Comparison of ENCODE assay signal across 11 cellular contexts in genomic region chr18:62289047-62289446, GRCh38. TPM values are rescaled to one million over a fixed set of nuclear protein-coding genes. Genes with fewer than 3 reads are reported as not detected.
DNase-seq lines count a peak whose midpoint lies in the region; ATAC-seq and TF ChIP-seq lines count a peak whose summit lies in the region.
"Had no signal": no experiment of that assay in that cellular context is flagged by ENCODE, and none has a peak within 500 bp of the region (broad histone marks: within the 10 kb centered on the region; RNA-seq: fewer than 3 reads in every experiment).

No MANE protein-coding gene starts in this region.

- no peak for TF ChIP-seq POLR2A in adrenal gland (IDR thresholded peaks at IDR 0.05)

- no peak overlapping the region for H2AFZ ChIP-seq in MM.1S (ENCODE audit: low read length)

- peak; percentile 8 for DNase-seq in GM12864 (ENCODE audit: low read depth)
- DNase-seq in astrocyte of the spinal cord (ENCODE audit: low read depth, low spot score) = peak; percentile 2
- no peak for DNase-seq in AML-193 (lab: John Stamatoyannopoulos, UW)
- no peak for DNase-seq in MM.1S
- DNase-seq in adrenal gland = no peak
- DNase-seq in HAP-1 (ENCODE audit: low spot score in 2 of 2) = no peak
- DNase-seq: Calu3, cerebellar nuclear complex, NCI-H82 had no signal

- no peak for TF ChIP-seq CTCF in GM12864 (IDR thresholded peaks at IDR 0.05; ENCODE audit: low read depth, low read length, missing control alignments)
- TF ChIP-seq CTCF in astrocyte of the spinal cord (IDR thresholded peaks at IDR 0.05; ENCODE audit: low read depth, low read length) = no peak
- no peak for TF ChIP-seq CTCF in MM.1S (IDR thresholded peaks at IDR 0.05; ENCODE audit: low read length)
- no peak for TF ChIP-seq CTCF in adrenal gland (IDR thresholded peaks at IDR 0.05)

- no peaks in the 10 kb centered on the region for H3F3A ChIP-seq in MM.1S (ENCODE audit: insufficient read depth, low read length)

- in situ Hi-C loops in astrocyte of the spinal cord (cut with HindIII; ENCODE audit: low sequenced_read_pairs) = no loop called here
- in situ Hi-C loops in HAP-1 (cut with MboI; ENCODE audit: low sequenced_read_pairs) = no loop called here

- no peaks in the 10 kb centered on the region for H4K20me1 ChIP-seq in MM.1S (ENCODE audit: insufficient read depth, low read length)

- H3K9me3 ChIP-seq in MM.1S (replicated peaks; ENCODE audit: insufficient read depth, low read length) (no peaks in the 10 kb centered on the region), adrenal gland (replicated peaks in 1 of 3) (no peaks in the 10 kb centered on the region), HAP-1 (no peaks in the 10 kb centered on the region)

- H3K36me3 ChIP-seq in MM.1S (replicated peaks; ENCODE audit: insufficient read depth, low read length) (0 out of 2 replicates have a peak, but pooled peaks cover 2% of the 10 kb centered on the region), adrenal gland (replicated peaks in 1 of 2) (peaks cover 0 to 9% of the 10 kb centered on the region in 2 donors), HAP-1 (replicated peaks) (peaks cover 3% of the 10 kb centered on the region; the same call in 1 of the 2 replicates)

- no peak overlapping the region for H3K27ac ChIP-seq in MM.1S (ENCODE audit: low read length)
- no peak overlapping the region for H3K27ac ChIP-seq in adrenal gland

- WGBS in adrenal gland, 4 donors = 86 to 95% (median 95%) methylated on average over 2 of the region's 2 CpGs

- ATAC-seq in GM19043 (IDR thresholded peaks at IDR 0.05; ENCODE audit: low read depth, unreplicated experiment) (peak; percentile 49), HG03039 (IDR thresholded peaks at IDR 0.05; ENCODE audit: unreplicated experiment) (peak; percentile 63)

- H3K79me2 ChIP-seq in MM.1S (ENCODE audit: low read length) = no peaks in the 10 kb centered on the region

- H3K4me2 ChIP-seq in MM.1S (ENCODE audit: low read depth, low read length) = no peak overlapping the region

- H3K9ac ChIP-seq in MM.1S (ENCODE audit: low read length) = no peak overlapping the region

- H3K27me3 ChIP-seq in MM.1S (replicated peaks; ENCODE audit: insufficient read depth, low read length) (no peaks in the 10 kb centered on the region), adrenal gland (no peaks in the 10 kb centered on the region), HAP-1 (ENCODE audit: low read depth) (no peaks in the 10 kb centered on the region)

- no peaks in the 10 kb centered on the region for H3K9me2 ChIP-seq in MM.1S (replicated peaks; ENCODE audit: insufficient read depth, low read length)

- intact Hi-C loops in adrenal gland (cut with DNase I) = no loop called here

- H3K4me1 ChIP-seq in MM.1S (ENCODE audit: low read length) = peaks cover 7% of the 10 kb centered on the region
- no peaks in the 10 kb centered on the region for H3K4me1 ChIP-seq in adrenal gland (replicated peaks in 1 of 2)
- no peaks in the 10 kb centered on the region for H3K4me1 ChIP-seq in HAP-1

- no peak overlapping the region for H3K4me3 ChIP-seq in GM12864 (ENCODE audit: low read depth, low read length)
- H3K4me3 ChIP-seq in astrocyte of the spinal cord (ENCODE audit: low read depth, low read length) = no peak overlapping the region
- no peak overlapping the region for H3K4me3 ChIP-seq in MM.1S (ENCODE audit: low read length)
- H3K4me3 ChIP-seq in adrenal gland = no peak overlapping the region
- H3K4me3 ChIP-seq in HAP-1 = no peak overlapping the region

RNA-seq across cellular contexts. Expression of gene TNFRSF11A, which starts 36.1 kb away (rescaled TPM):
- total RNA-seq in adrenal gland = 10 to 100 TPM in 1 of 8 donors, 1 to 10 TPM in 7; 3.4 to 15.7 (median 6.0) TPM
- 1 to 10 TPM; 1.4 to 2.0 (median 1.8) TPM for polyA plus RNA-seq in adrenal gland

Comparison
In these comparisons a context has a peak if more than half of its experiments do, and no peak if none do; other contexts are left out.
1. DNase-seq: peak in GM12864 (single experiment) and astrocyte of the spinal cord (single experiment); none in AML-193 (0 of 2), MM.1S (single experiment), adrenal gland (0 of 7) and HAP-1 (0 of 2).